1 cellular context compared by ENCODE assay signal in the genomic region with DNA sequence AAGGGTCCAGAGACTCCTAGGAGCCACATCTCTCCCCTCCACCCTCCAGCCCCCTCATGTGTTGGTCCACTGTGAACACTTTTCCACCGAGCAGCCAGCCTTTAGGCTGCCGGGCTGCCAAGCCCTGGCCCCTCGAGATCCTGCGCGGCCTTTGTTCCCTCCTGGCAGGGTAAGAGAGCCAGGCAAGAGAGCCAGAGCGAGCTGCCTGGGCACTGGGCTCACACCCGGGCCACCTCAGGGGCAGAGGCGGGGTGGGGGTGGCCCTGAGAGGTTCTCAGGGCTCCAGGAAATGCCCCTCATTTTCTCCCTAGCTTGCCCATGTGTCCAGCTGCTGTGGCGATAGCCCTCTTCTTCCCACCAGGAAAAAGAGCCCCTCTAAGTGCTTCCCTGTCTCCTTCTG.
TF ChIP-seq lines count a peak whose summit lies in the region.

No MANE protein-coding gene starts in this region.

TF ChIP-seq in HCT116, 20 proteins besides CTCF, POLR2A, EP300 and RAD21 (continued from another document):
- TF ChIP-seq ZBTB33 (IDR thresholded peaks at IDR 0.05; ENCODE audit: extremely low read depth, insufficient replicate concordance, low read length) (no peak), SP1 (IDR thresholded peaks at IDR 0.05; ENCODE audit: low read depth) (no peak), POLR2AphosphoS5 (IDR thresholded peaks at IDR 0.05; ENCODE audit: low read depth, low read length) (no peak), CEBPB (IDR thresholded peaks at IDR 0.05; ENCODE audit: low read depth) (no peak), TCF7L2 (IDR thresholded peaks at IDR 0.05; ENCODE audit: borderline replicate concordance, extremely low read depth, insufficient read depth, insufficient read length) (no peak), CBX3 (IDR thresholded peaks at IDR 0.05; ENCODE audit: low read depth) (no peak), JUND (IDR thresholded peaks at IDR 0.05) (no peak), ZNF274 (IDR thresholded peaks at IDR 0.05; ENCODE audit: low read depth, low read length) (no peak), SIN3A (IDR thresholded peaks at IDR 0.05; ENCODE audit: low read depth) (no peak), EGR1 (IDR thresholded peaks at IDR 0.05; ENCODE audit: low read depth) (no peak), ZFX (IDR thresholded peaks at IDR 0.05) (no peak), FOSL1 (IDR thresholded peaks at IDR 0.05; ENCODE audit: low read depth) (no peak), EZH2phosphoT487 (IDR thresholded peaks at IDR 0.05; ENCODE audit: borderline replicate concordance) (no peak), EZH2 (IDR thresholded peaks at IDR 0.05) (no peak)
- TF ChIP-seq, protein P1, sequence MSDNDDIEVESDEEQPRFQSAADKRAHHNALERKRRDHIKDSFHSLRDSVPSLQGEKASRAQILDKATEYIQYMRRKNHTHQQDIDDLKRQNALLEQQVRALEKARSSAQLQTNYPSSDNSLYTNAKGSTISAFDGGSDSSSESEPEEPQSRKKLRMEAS (IDR thresholded peaks at IDR 0.05) = no peak
- TF ChIP-seq, protein P2, sequence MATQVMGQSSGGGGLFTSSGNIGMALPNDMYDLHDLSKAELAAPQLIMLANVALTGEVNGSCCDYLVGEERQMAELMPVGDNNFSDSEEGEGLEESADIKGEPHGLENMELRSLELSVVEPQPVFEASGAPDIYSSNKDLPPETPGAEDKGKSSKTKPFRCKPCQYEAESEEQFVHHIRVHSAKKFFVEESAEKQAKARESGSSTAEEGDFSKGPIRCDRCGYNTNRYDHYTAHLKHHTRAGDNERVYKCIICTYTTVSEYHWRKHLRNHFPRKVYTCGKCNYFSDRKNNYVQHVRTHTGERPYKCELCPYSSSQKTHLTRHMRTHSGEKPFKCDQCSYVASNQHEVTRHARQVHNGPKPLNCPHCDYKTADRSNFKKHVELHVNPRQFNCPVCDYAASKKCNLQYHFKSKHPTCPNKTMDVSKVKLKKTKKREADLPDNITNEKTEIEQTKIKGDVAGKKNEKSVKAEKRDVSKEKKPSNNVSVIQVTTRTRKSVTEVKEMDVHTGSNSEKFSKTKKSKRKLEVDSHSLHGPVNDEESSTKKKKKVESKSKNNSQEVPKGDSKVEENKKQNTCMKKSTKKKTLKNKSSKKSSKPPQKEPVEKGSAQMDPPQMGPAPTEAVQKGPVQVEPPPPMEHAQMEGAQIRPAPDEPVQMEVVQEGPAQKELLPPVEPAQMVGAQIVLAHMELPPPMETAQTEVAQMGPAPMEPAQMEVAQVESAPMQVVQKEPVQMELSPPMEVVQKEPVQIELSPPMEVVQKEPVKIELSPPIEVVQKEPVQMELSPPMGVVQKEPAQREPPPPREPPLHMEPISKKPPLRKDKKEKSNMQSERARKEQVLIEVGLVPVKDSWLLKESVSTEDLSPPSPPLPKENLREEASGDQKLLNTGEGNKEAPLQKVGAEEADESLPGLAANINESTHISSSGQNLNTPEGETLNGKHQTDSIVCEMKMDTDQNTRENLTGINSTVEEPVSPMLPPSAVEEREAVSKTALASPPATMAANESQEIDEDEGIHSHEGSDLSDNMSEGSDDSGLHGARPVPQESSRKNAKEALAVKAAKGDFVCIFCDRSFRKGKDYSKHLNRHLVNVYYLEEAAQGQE (IDR thresholded peaks at IDR 0.05; ENCODE audit: low read depth) = no peak
TF ChIP-seq in HCT116: peak in this region for 0.
